2 cellular contexts compared by ENCODE assay signal in the genomic region with DNA sequence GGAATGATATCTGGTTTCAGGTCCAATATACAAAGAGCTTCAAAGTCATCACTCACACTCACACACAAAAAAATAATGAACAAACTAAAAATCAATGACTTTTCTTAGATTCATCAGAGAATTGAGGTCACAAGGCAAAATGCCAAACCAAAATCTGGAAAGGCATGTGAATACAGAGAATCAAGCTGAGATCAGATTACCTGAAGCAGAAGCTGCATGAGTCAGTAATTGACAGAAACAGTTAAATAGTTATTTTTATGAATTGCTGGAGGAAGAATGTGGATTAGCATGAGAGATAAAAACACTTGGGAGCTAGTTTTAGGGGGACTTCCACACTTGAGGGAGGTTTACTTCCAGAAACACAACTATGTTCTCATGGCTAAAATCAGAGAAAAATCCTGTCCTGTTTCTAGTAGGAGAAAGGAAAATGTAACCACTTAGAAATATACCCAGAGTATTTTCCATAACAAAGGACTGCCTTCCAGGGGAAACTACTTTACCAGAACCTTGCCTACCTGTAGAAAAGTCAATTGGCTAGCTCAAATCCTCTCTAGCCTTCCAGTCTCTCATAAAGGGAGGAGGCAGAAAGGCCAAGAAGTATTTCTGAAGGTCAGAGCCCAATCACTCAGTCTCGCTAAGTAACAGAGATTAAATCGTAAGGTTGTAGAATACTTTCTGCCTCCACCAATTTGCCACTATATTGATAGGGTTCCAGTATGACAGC.
A peak's percentile ranks its signal among the peaks of the same experiment; 100 is the strongest.
TF ChIP-seq lines count a peak whose summit lies in the region.

No MANE protein-coding gene starts in this region.

TF ChIP-seq in HEK293, 187 proteins besides CTCF, POLR2A, EP300 and RAD21 (continued from another document and continues in another):
- TF ChIP-seq INSM2 (tag by site-specific recombination; IDR thresholded peaks at IDR 0.05), result peak; percentile 54; the same call in 1 of the 2 replicates
- no peak for TF ChIP-seq ZNF423 (tag by site-specific recombination; IDR thresholded peaks at IDR 0.05)
- no peak for TF ChIP-seq ZNF350 (tag by site-specific recombination; IDR thresholded peaks at IDR 0.05)
- TF ChIP-seq ZNF366 (tag by site-specific recombination; conservative IDR thresholded peaks at IDR 0.05), result peak; percentile 44; the same call in 1 of the 2 replicates
- TF ChIP-seq ZNF501 (tag by site-specific recombination; IDR thresholded peaks at IDR 0.05), result peak; percentile 39; the same call in 1 of the 2 replicates
- no peak for TF ChIP-seq ZNF48 (tag by site-specific recombination; IDR thresholded peaks at IDR 0.05)
- TF ChIP-seq, protein P1, sequence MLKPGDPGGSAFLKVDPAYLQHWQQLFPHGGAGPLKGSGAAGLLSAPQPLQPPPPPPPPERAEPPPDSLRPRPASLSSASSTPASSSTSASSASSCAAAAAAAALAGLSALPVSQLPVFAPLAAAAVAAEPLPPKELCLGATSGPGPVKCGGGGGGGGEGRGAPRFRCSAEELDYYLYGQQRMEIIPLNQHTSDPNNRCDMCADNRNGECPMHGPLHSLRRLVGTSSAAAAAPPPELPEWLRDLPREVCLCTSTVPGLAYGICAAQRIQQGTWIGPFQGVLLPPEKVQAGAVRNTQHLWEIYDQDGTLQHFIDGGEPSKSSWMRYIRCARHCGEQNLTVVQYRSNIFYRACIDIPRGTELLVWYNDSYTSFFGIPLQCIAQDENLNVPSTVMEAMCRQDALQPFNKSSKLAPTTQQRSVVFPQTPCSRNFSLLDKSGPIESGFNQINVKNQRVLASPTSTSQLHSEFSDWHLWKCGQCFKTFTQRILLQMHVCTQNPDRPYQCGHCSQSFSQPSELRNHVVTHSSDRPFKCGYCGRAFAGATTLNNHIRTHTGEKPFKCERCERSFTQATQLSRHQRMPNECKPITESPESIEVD (tag by site-specific recombination; IDR thresholded peaks at IDR 0.05), result peak; percentile 94
- peak; percentile 27; the same call in 1 of the 2 replicates for TF ChIP-seq BCL6B (tag by site-specific recombination; IDR thresholded peaks at IDR 0.05)
- TF ChIP-seq ZSCAN23 (tag by site-specific recombination; IDR thresholded peaks at IDR 0.05), result 0 out of 2 replicates have a peak, but pooled peaks have one; percentile 28
- peak; percentile 62; the same call in 1 of the 2 replicates for TF ChIP-seq FEZF1 (tag by site-specific recombination; IDR thresholded peaks at IDR 0.05)
- 0 out of 2 replicates have a peak, but pooled peaks have one; percentile 22 for TF ChIP-seq BCL11B (tag by site-specific recombination; IDR thresholded peaks at IDR 0.05; ENCODE audit: low read depth)
- TF ChIP-seq, protein P2, sequence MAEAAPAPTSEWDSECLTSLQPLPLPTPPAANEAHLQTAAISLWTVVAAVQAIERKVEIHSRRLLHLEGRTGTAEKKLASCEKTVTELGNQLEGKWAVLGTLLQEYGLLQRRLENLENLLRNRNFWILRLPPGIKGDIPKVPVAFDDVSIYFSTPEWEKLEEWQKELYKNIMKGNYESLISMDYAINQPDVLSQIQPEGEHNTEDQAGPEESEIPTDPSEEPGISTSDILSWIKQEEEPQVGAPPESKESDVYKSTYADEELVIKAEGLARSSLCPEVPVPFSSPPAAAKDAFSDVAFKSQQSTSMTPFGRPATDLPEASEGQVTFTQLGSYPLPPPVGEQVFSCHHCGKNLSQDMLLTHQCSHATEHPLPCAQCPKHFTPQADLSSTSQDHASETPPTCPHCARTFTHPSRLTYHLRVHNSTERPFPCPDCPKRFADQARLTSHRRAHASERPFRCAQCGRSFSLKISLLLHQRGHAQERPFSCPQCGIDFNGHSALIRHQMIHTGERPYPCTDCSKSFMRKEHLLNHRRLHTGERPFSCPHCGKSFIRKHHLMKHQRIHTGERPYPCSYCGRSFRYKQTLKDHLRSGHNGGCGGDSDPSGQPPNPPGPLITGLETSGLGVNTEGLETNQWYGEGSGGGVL (tag by site-specific recombination; IDR thresholded peaks at IDR 0.05), result peak; percentile 43; the same call in 1 of the 2 replicates
- TF ChIP-seq OSR2 (tag by site-specific recombination; IDR thresholded peaks at IDR 0.05), result peak; percentile 82
- peak; percentile 39; the same call in 1 of the 2 replicates for TF ChIP-seq SP7 (tag by site-specific recombination; IDR thresholded peaks at IDR 0.05)
- TF ChIP-seq SETDB1 (IDR thresholded peaks at IDR 0.05; ENCODE audit: insufficient read length, low read length), result no peak
- no peak for TF ChIP-seq HOXC10 (CRISPR knock-in tag; IDR thresholded peaks at IDR 0.05)

TF ChIP-seq in SK-N-SH, 30 proteins besides CTCF, POLR2A, EP300 and RAD21 (continued from another document):
- TF ChIP-seq SIN3A (IDR thresholded peaks at IDR 0.05; ENCODE audit: borderline replicate concordance, low read depth, low read length), result no peak
- no peak for TF ChIP-seq RCOR1 (IDR thresholded peaks at IDR 0.05; ENCODE audit: low read length)
- TF ChIP-seq, protein P3, sequence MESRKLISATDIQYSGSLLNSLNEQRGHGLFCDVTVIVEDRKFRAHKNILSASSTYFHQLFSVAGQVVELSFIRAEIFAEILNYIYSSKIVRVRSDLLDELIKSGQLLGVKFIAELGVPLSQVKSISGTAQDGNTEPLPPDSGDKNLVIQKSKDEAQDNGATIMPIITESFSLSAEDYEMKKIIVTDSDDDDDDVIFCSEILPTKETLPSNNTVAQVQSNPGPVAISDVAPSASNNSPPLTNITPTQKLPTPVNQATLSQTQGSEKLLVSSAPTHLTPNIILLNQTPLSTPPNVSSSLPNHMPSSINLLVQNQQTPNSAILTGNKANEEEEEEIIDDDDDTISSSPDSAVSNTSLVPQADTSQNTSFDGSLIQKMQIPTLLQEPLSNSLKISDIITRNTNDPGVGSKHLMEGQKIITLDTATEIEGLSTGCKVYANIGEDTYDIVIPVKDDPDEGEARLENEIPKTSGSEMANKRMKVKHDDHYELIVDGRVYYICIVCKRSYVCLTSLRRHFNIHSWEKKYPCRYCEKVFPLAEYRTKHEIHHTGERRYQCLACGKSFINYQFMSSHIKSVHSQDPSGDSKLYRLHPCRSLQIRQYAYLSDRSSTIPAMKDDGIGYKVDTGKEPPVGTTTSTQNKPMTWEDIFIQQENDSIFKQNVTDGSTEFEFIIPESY (IDR thresholded peaks at IDR 0.05; ENCODE audit: borderline replicate concordance, low read depth), result 0 out of 2 replicates have a peak, but pooled peaks have one; percentile 20
- no peak for TF ChIP-seq RXRA (IDR thresholded peaks at IDR 0.05; ENCODE audit: borderline replicate concordance, low read depth)
- TF ChIP-seq, protein P4, sequence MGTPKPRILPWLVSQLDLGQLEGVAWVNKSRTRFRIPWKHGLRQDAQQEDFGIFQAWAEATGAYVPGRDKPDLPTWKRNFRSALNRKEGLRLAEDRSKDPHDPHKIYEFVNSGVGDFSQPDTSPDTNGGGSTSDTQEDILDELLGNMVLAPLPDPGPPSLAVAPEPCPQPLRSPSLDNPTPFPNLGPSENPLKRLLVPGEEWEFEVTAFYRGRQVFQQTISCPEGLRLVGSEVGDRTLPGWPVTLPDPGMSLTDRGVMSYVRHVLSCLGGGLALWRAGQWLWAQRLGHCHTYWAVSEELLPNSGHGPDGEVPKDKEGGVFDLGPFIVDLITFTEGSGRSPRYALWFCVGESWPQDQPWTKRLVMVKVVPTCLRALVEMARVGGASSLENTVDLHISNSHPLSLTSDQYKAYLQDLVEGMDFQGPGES (IDR thresholded peaks at IDR 0.05; ENCODE audit: low read depth, low read length), result no peak
- TF ChIP-seq REST (IDR thresholded peaks at IDR 0.05; ENCODE audit: low read depth, low read length), result no peak
- TF ChIP-seq YY1 (IDR thresholded peaks at IDR 0.05; ENCODE audit: low read depth), result no peak
- TF ChIP-seq SMC3 (IDR thresholded peaks at IDR 0.05; ENCODE audit: low read depth, low read length), result no peak
- no peak for TF ChIP-seq RFX5 (IDR thresholded peaks at IDR 0.05; ENCODE audit: low read length)
- TF ChIP-seq GATA2 (CRISPR knock-in tag; IDR thresholded peaks at IDR 0.05), result no peak
- TF ChIP-seq CHD2 (IDR thresholded peaks at IDR 0.05; ENCODE audit: low read length, partially characterized antibody), result no peak
- no peak for TF ChIP-seq FOXM1 (IDR thresholded peaks at IDR 0.05; ENCODE audit: low read depth)
- no peak for TF ChIP-seq USF1 (IDR thresholded peaks at IDR 0.05; ENCODE audit: borderline replicate concordance, low read depth)
- TF ChIP-seq FOSL2 (IDR thresholded peaks at IDR 0.05; ENCODE audit: borderline replicate concordance, low read depth), result peak; percentile 82
- TF ChIP-seq TAF1 (IDR thresholded peaks at IDR 0.05; ENCODE audit: borderline replicate concordance, low read depth, low read length), result no peak
- peak; percentile 83 for TF ChIP-seq JUND (IDR thresholded peaks at IDR 0.05)
- TF ChIP-seq PBX3 (IDR thresholded peaks at IDR 0.05), result peak; percentile 73; the same call in 1 of the 2 replicates
- TF ChIP-seq MXI1 (IDR thresholded peaks at IDR 0.05; ENCODE audit: low read depth, low read length), result no peak
- TF ChIP-seq NRF1 (IDR thresholded peaks at IDR 0.05; ENCODE audit: low read depth, low read length), result no peak
- TF ChIP-seq EZH2phosphoT487 (IDR thresholded peaks at IDR 0.05; ENCODE audit: borderline replicate concordance, low read depth), result no peak
- no peak for TF ChIP-seq GABPA (IDR thresholded peaks at IDR 0.05; ENCODE audit: low read depth)
- peak; percentile 84 for TF ChIP-seq NFIC (IDR thresholded peaks at IDR 0.05; ENCODE audit: borderline replicate concordance)
- peak; percentile 79 for TF ChIP-seq TCF12 (IDR thresholded peaks at IDR 0.05)
- no peak for TF ChIP-seq FOXJ3 (CRISPR knock-in tag; IDR thresholded peaks at IDR 0.05)
- TF ChIP-seq TEAD4 (IDR thresholded peaks at IDR 0.05; ENCODE audit: borderline replicate concordance, insufficient read depth), result peak; percentile 59; the same call in 1 of the 2 replicates
